ENCODE assay signal across 9 cellular contexts in genomic region chrX:68599256-68600152, GRCh38. TPM values are rescaled to one million over a fixed set of nuclear protein-coding genes. Genes with fewer than 3 reads are reported as not detected.
DNase-seq lines count a peak whose midpoint lies in the region; ATAC-seq and TF ChIP-seq lines count a peak whose summit lies in the region.
"Had no signal": no experiment of that assay in that cellular context is flagged by ENCODE, and none has a peak within 500 bp of the region (broad histone marks: within the 10 kb centered on the region; RNA-seq: fewer than 3 reads in every experiment).

No MANE protein-coding gene starts in this region.

- H3K27ac ChIP-seq in body of pancreas: no peak overlapping the region

- TF ChIP-seq CTCF in body of pancreas (IDR thresholded peaks at IDR 0.05) (peak; percentile 8 to 48 (median 44)), mesothelial cell of epicardium (IDR thresholded peaks at IDR 0.05; ENCODE audit: unreplicated experiment) (peak; percentile 77)

- H3K4me3 Mint-ChIP-seq in mesothelial cell of epicardium: no peak overlapping the region

- H3K27ac Mint-ChIP-seq in mesothelial cell of epicardium: no peak overlapping the region

- no peaks in the 10 kb centered on the region for H3K4me1 ChIP-seq in body of pancreas

- H3K27me3 Mint-ChIP-seq in mesothelial cell of epicardium (ENCODE audit: low read depth): no peaks in the 10 kb centered on the region

- peaks cover 67% of the 10 kb centered on the region for H3K9me3 Mint-ChIP-seq in mesothelial cell of epicardium

- no peaks in the 10 kb centered on the region for H3K36me3 ChIP-seq in body of pancreas (replicated peaks in 1 of 2; ENCODE audit: insufficient read depth in 1 of 2, low read depth in 2 of 2)

- peaks cover 2% of the 10 kb centered on the region for H3K36me3 Mint-ChIP-seq in mesothelial cell of epicardium

- 55 to 56% methylated on average over 3 of the region's 3 CpGs for WGBS in body of pancreas, 2 donors

- H3K27me3 ChIP-seq in body of pancreas: no peaks in the 10 kb centered on the region

- no peak for TF ChIP-seq POLR2A in body of pancreas (IDR thresholded peaks at IDR 0.05)

- no peaks in the 10 kb centered on the region for H3K4me1 Mint-ChIP-seq in mesothelial cell of epicardium

- DNase-seq in COLO829 (ENCODE audit: low spot score) (peak; percentile 2), HT-29 (ENCODE audit: low spot score) (peak; percentile 37), body of pancreas (peak in 1 of 4 donors; percentile 11), mesothelial cell of epicardium (ENCODE audit: low spot score in 2 of 2, unreplicated experiment in 2 of 2) (no peak), H4 (ENCODE audit: low spot score) (no peak)
- DNase-seq: activated CD4-positive, alpha-beta T cell treated with anti-CD3 and anti-CD28 coated beads, Interleukin-2, amount 50 U/mL, for 48 hours had no signal

- no peak overlapping the region for H3K4me3 ChIP-seq in body of pancreas

- intact Hi-C loops in body of pancreas (cut with DNase I): no loop called here

- no peak for ATAC-seq in body of pancreas
- ATAC-seq in HG03457 (IDR thresholded peaks at IDR 0.05; ENCODE audit: unreplicated experiment): no peak
- ATAC-seq in GM18870 (IDR thresholded peaks at IDR 0.05; ENCODE audit: unreplicated experiment): no peak
- no peak for ATAC-seq in HG02870 (IDR thresholded peaks at IDR 0.05; ENCODE audit: unreplicated experiment)

- no peaks in the 10 kb centered on the region for H3K9me3 ChIP-seq in body of pancreas

RNA-seq across cellular contexts. Expression of gene STARD8, which starts 48.0 kb away (rescaled TPM):
- 0.97 and 1.1 TPM in 2 replicates for total RNA-seq in HT-29 (2014; rRNA removed; shearing (Covaris generic))
- total RNA-seq in body of pancreas: 1 to 10 TPM; 6.0 to 9.6 TPM
- total RNA-seq in mesothelial cell of epicardium: 6.3 to 7.1 TPM (median 6.4 TPM) in 3 replicates
- total RNA-seq in H4 (2014; rRNA removed; shearing (Covaris generic)): 2.7 and 3.1 TPM in 2 replicates

Comparison
In these comparisons a context has a peak if more than half of its experiments do, and no peak if none do; other contexts are left out.
1. DNase-seq: peak in COLO829 (single experiment) and HT-29 (single experiment); none in mesothelial cell of epicardium (0 of 2) and H4 (single experiment).